In the genomic region with DNA sequence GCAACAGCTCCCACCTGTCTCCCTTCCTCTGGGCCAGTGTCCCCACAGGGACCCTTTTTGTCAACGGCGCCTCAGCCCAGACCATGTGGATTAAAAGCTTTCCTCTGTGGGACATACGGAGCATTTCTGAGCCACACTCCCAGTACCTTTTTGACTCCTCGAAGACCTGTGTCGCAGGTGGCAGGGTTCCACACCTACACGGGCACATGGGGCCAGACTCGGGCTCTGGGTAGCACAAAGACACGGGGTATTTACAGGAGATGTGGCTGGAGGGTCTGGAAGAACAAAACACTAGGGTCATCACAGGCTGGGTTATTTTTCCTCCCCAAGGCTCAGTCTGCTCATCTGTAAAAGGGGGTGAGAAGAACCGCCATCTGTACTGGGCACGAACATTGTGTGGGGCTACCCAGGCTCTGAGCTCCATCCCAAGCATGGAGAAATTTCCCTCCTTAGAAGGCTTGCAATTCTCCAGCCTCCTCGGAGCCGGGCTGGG, we compare ENCODE assay signal across 1 cellular context.
TF ChIP-seq lines count a peak whose summit lies in the region.

No MANE protein-coding gene starts in this region.

TF ChIP-seq in GM23338, 12 proteins besides CTCF, POLR2A, EP300 and RAD21:
- no peak for TF ChIP-seq JUNB (IDR thresholded peaks at IDR 0.05; ENCODE audit: unreplicated experiment)
- TF ChIP-seq ZNF114 (CRISPR knock-in tag; IDR thresholded peaks at IDR 0.05), result no peak
- no peak for TF ChIP-seq POLR2AphosphoS5 (IDR thresholded peaks at IDR 0.05; ENCODE audit: low read depth)
- no peak for TF ChIP-seq EZH2 (IDR thresholded peaks at IDR 0.05; ENCODE audit: low read depth, unreplicated experiment)
- TF ChIP-seq, protein P1, sequence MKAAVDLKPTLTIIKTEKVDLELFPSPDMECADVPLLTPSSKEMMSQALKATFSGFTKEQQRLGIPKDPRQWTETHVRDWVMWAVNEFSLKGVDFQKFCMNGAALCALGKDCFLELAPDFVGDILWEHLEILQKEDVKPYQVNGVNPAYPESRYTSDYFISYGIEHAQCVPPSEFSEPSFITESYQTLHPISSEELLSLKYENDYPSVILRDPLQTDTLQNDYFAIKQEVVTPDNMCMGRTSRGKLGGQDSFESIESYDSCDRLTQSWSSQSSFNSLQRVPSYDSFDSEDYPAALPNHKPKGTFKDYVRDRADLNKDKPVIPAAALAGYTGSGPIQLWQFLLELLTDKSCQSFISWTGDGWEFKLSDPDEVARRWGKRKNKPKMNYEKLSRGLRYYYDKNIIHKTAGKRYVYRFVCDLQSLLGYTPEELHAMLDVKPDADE (IDR thresholded peaks at IDR 0.05), result no peak
- no peak for TF ChIP-seq EZH2phosphoT487 (IDR thresholded peaks at IDR 0.05; ENCODE audit: unreplicated experiment)
- TF ChIP-seq CREB1 (CRISPR knock-in tag; IDR thresholded peaks at IDR 0.05; ENCODE audit: low read depth), result no peak
- TF ChIP-seq ZNF331 (CRISPR knock-in tag; IDR thresholded peaks at IDR 0.05; ENCODE audit: low read depth), result no peak
- TF ChIP-seq, protein P2, sequence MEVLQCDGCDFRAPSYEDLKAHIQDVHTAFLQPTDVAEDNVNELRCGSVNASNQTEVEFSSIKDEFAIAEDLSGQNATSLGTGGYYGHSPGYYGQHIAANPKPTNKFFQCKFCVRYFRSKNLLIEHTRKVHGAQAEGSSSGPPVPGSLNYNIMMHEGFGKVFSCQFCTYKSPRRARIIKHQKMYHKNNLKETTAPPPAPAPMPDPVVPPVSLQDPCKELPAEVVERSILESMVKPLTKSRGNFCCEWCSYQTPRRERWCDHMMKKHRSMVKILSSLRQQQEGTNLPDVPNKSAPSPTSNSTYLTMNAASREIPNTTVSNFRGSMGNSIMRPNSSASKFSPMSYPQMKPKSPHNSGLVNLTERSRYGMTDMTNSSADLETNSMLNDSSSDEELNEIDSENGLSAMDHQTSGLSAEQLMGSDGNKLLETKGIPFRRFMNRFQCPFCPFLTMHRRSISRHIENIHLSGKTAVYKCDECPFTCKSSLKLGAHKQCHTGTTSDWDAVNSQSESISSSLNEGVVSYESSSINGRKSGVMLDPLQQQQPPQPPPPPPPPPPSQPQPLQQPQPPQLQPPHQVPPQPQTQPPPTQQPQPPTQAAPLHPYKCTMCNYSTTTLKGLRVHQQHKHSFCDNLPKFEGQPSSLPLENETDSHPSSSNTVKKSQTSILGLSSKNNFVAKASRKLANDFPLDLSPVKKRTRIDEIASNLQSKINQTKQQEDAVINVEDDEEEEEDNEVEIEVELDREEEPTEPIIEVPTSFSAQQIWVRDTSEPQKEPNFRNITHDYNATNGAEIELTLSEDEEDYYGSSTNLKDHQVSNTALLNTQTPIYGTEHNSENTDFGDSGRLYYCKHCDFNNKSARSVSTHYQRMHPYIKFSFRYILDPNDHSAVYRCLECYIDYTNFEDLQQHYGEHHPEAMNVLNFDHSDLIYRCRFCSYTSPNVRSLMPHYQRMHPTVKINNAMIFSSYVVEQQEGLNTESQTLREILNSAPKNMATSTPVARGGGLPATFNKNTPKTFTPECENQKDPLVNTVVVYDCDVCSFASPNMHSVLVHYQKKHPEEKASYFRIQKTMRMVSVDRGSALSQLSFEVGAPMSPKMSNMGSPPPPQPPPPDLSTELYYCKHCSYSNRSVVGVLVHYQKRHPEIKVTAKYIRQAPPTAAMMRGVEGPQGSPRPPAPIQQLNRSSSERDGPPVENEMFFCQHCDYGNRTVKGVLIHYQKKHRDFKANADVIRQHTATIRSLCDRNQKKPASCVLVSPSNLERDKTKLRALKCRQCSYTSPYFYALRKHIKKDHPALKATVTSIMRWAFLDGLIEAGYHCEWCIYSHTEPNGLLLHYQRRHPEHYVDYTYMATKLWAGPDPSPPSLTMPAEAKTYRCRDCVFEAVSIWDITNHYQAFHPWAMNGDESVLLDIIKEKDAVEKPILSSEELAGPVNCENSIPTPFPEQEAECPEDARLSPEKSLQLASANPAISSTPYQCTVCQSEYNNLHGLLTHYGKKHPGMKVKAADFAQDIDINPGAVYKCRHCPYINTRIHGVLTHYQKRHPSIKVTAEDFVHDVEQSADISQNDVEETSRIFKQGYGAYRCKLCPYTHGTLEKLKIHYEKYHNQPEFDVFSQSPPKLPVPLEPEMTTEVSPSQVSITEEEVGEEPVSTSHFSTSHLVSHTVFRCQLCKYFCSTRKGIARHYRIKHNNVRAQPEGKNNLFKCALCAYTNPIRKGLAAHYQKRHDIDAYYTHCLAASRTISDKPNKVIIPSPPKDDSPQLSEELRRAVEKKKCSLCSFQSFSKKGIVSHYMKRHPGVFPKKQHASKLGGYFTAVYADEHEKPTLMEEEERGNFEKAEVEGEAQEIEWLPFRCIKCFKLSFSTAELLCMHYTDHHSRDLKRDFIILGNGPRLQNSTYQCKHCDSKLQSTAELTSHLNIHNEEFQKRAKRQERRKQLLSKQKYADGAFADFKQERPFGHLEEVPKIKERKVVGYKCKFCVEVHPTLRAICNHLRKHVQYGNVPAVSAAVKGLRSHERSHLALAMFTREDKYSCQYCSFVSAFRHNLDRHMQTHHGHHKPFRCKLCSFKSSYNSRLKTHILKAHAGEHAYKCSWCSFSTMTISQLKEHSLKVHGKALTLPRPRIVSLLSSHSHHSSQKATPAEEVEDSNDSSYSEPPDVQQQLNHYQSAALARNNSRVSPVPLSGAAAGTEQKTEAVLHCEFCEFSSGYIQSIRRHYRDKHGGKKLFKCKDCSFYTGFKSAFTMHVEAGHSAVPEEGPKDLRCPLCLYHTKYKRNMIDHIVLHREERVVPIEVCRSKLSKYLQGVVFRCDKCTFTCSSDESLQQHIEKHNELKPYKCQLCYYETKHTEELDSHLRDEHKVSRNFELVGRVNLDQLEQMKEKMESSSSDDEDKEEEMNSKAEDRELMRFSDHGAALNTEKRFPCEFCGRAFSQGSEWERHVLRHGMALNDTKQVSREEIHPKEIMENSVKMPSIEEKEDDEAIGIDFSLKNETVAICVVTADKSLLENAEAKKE (CRISPR knock-in tag; IDR thresholded peaks at IDR 0.05), result no peak
- TF ChIP-seq NANOG (IDR thresholded peaks at IDR 0.05; ENCODE audit: borderline replicate concordance), result no peak
- TF ChIP-seq, protein P3, sequence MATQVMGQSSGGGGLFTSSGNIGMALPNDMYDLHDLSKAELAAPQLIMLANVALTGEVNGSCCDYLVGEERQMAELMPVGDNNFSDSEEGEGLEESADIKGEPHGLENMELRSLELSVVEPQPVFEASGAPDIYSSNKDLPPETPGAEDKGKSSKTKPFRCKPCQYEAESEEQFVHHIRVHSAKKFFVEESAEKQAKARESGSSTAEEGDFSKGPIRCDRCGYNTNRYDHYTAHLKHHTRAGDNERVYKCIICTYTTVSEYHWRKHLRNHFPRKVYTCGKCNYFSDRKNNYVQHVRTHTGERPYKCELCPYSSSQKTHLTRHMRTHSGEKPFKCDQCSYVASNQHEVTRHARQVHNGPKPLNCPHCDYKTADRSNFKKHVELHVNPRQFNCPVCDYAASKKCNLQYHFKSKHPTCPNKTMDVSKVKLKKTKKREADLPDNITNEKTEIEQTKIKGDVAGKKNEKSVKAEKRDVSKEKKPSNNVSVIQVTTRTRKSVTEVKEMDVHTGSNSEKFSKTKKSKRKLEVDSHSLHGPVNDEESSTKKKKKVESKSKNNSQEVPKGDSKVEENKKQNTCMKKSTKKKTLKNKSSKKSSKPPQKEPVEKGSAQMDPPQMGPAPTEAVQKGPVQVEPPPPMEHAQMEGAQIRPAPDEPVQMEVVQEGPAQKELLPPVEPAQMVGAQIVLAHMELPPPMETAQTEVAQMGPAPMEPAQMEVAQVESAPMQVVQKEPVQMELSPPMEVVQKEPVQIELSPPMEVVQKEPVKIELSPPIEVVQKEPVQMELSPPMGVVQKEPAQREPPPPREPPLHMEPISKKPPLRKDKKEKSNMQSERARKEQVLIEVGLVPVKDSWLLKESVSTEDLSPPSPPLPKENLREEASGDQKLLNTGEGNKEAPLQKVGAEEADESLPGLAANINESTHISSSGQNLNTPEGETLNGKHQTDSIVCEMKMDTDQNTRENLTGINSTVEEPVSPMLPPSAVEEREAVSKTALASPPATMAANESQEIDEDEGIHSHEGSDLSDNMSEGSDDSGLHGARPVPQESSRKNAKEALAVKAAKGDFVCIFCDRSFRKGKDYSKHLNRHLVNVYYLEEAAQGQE (IDR thresholded peaks at IDR 0.05; ENCODE audit: unreplicated experiment), result no peak
- TF ChIP-seq STAT1 (IDR thresholded peaks at IDR 0.05; ENCODE audit: unreplicated experiment), result no peak
